In the genomic region with DNA sequence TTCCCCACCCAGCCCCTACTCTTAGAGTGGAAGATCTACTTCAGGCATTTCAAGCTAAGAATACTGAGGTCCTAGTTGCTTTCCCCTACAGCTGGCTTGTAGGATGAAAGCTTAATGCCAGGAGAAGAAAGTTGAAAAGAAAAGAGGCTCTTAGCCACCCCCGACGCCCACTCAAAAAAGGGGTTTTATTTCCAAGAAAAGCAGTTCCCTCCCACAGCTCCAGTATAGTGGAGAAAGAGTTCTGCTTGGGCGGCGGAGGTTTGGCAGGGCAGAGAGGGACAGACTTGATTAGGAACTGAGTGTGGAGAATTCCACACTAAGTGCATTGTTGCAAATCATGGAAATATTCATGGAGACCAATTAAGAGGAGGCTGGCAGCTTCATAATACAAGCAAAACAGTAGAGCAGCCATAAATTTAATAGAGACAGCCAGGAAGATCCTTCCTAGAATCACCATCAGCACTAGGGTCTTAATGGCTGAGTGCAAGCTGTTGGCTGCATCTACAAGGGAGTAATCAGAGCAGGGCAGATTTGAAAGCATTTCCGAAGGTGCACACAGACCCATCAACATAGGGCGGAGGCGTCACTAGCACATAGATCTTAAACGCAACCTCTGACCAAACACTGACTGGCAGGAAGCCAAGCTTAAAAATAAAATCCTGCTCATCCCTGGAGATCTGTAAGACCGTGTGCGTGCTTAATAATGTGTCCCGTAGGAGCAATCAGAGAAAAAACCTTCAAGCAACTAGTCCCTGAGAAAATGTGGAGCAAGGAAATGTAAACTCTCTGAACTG, we compare ENCODE assay signal across 13 cellular contexts.
DNase-seq lines count a peak whose midpoint lies in the region; ATAC-seq and TF ChIP-seq lines count a peak whose summit lies in the region.
"Had no signal": no experiment of that assay in that cellular context is flagged by ENCODE, and none has a peak within 500 bp of the region (broad histone marks: within the 10 kb centered on the region; RNA-seq: fewer than 3 reads in every experiment).

No MANE protein-coding gene starts in this region.

- TF ChIP-seq CTCF in cardiac fibroblast (IDR thresholded peaks at IDR 0.05; ENCODE audit: low read depth, low read length) = no peak

- peaks cover 0 to 9% (median 3%) of the 10 kb centered on the region in 11 experiments; a peak in 2 of 22 replicates for H3K9me3 ChIP-seq in BLaER1 treated with 17β-estradiol and CSF1 and Interleukin-3, amounts not matched to agents 10 nM and 100 nM (replicated peaks in 1 of 11)
- H3K9me3 ChIP-seq: SJCRH30 had no signal

- H3K9ac ChIP-seq in BLaER1 treated with 17β-estradiol and CSF1 and Interleukin-3, amounts not matched to agents 10 nM and 100 nM = no peak overlapping the region

- H3K27ac ChIP-seq in BLaER1 treated with 17β-estradiol and CSF1 and Interleukin-3, amounts not matched to agents 10 nM and 100 nM = no peak overlapping the region
- H3K27ac ChIP-seq: SJCRH30, spleen had no signal

- peaks cover 9 to 12% (median 11%) of the 10 kb centered on the region in 10 experiments for H3K4me1 ChIP-seq in BLaER1 treated with 17β-estradiol and CSF1 and Interleukin-3, amounts not matched to agents 10 nM and 100 nM
- H3K4me1 ChIP-seq: SJCRH30 had no signal

- no peaks in the 10 kb centered on the region for H4K20me1 ChIP-seq in BLaER1 treated with 17β-estradiol and CSF1 and Interleukin-3, amounts not matched to agents 10 nM and 100 nM

- H3K4me3 ChIP-seq in BLaER1 treated with 17β-estradiol and CSF1 and Interleukin-3, amounts not matched to agents 10 nM and 100 nM = no peak overlapping the region
- H3K4me3 ChIP-seq in cardiac fibroblast (replicated peaks in 1 of 2; ENCODE audit: low read depth in 2 of 2, low read length in 2 of 2) = no peak overlapping the region
- H3K4me3 ChIP-seq: K562, SJCRH30, spleen had no signal

- ATAC-seq in GM21528 (IDR thresholded peaks at IDR 0.05; ENCODE audit: low FRiP score, unreplicated experiment) = no peak
- no peak for ATAC-seq in GM19467 (IDR thresholded peaks at IDR 0.05; ENCODE audit: unreplicated experiment)
- no peak for ATAC-seq in HG03025 (IDR thresholded peaks at IDR 0.05; ENCODE audit: low FRiP score, unreplicated experiment)
- ATAC-seq: K562 had no signal

- peak overlapping the region; percentile 33 to 62 (median 54) for H3K4me2 ChIP-seq in BLaER1 treated with 17β-estradiol and CSF1 and Interleukin-3, amounts not matched to agents 10 nM and 100 nM

- DNase-seq in NCI-H1092 treated with DMSO at 0.1 percent for 48 hours (lab: John Stamatoyannopoulos, UW) = peak; percentile 41
- DNase-seq in cardiac fibroblast (ENCODE audit: low read depth in 2 of 2) = peak; percentile 22 to 65
- DNase-seq in iris pigment epithelial cell (ENCODE audit: low read depth) = peak; percentile 7
- DNase-seq in stimulated activated CD8-positive, alpha-beta memory T cell treated with anti-CD3 and anti-CD28 coated beads, Interleukin-4, amount 100 ng/mL, for 48 hours = no peak
- DNase-seq: activated CD4-positive, alpha-beta memory T cell treated with anti-CD3 and anti-CD28 coated beads, Interleukin-2, amount 10 ng/mL, durations not matched to agents 7 days and 5 days; NCI-H187; spleen had no signal

- no peaks in the 10 kb centered on the region for H3K27me3 ChIP-seq in BLaER1 treated with 17β-estradiol and CSF1 and Interleukin-3, amounts not matched to agents 10 nM and 100 nM
- H3K27me3 ChIP-seq: SJCRH30, spleen had no signal

- H3K36me3 ChIP-seq in BLaER1 treated with 17β-estradiol and CSF1 and Interleukin-3, amounts not matched to agents 10 nM and 100 nM = no peaks in the 10 kb centered on the region
- H3K36me3 ChIP-seq: SJCRH30, spleen had no signal
